ENCODE assay signal across 20 cellular contexts in the genomic region with DNA sequence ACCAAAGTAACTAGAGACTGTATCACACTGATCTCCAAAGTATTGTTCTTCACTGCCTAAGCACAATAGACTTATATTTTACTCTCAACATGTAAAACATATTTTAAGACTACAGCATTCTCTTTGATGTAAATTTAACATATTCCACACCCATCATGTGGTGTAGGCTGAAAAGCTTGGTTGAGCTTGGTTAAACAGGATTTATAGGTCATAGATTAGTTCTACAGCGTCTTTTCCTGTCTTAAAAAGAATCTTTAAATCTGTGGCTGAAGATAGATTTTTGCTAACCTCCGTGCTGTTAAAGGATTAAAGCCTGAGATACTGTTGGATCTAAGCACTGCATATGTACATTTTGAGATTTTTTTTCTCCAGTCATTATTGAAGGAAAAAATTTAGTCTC.
"Had no signal": no experiment of that assay in that cellular context is flagged by ENCODE, and none has a peak within 500 bp of the region (broad histone marks: within the 10 kb centered on the region; RNA-seq: fewer than 3 reads in every experiment).

No MANE protein-coding gene starts in this region.

- H3K4me3 Mint-ChIP-seq: activated CD4-positive, alpha-beta memory T cell treated with anti-CD3 and anti-CD28 coated beads for 36 hours; activated CD8-positive, alpha-beta memory T cell treated with anti-CD3 and anti-CD28 coated beads, Interleukin-2, amount 10 ng/mL, durations not matched to agents 7 days and 5 days; natural killer cell; stimulated activated effector memory CD8-positive, alpha-beta T cell treated with anti-CD3 and anti-CD28 coated beads, Interleukin-12 subunit alpha, Interleukin-12 subunit beta, amount 100 ng/mL, for 72 hours had no signal

- H3K9me3 Mint-ChIP-seq: activated CD4-positive, alpha-beta memory T cell treated with anti-CD3 and anti-CD28 coated beads for 36 hours; natural killer cell; stimulated activated effector memory CD8-positive, alpha-beta T cell treated with anti-CD3 and anti-CD28 coated beads, Interleukin-12 subunit alpha, Interleukin-12 subunit beta, amount 100 ng/mL, for 72 hours had no signal

- H3K27me3 ChIP-seq: brain microvascular endothelial cell, foreskin keratinocyte, hepatocyte, left lung, transverse colon had no signal

- H3K4me3 ChIP-seq: hepatocyte, left lung, transverse colon had no signal

- H3K27ac ChIP-seq: brain microvascular endothelial cell, foreskin keratinocyte, hepatocyte, left lung, transverse colon had no signal

- H3K36me3 ChIP-seq: brain microvascular endothelial cell, left lung, transverse colon had no signal

- H3K9me3 ChIP-seq: left lung, transverse colon had no signal

- H3K4me1 Mint-ChIP-seq: stimulated activated effector memory CD8-positive, alpha-beta T cell treated with anti-CD3 and anti-CD28 coated beads, Interleukin-12 subunit alpha, Interleukin-12 subunit beta, amount 100 ng/mL, for 72 hours had no signal

- DNase-seq: activated CD4-positive, alpha-beta memory T cell treated with anti-CD3 and anti-CD28 coated beads for 36 hours; activated CD4-positive, alpha-beta T cell treated with anti-CD3 and anti-CD28 coated beads for 1 hour; activated CD8-positive, alpha-beta memory T cell treated with anti-CD3 and anti-CD28 coated beads, Interleukin-2, amount 10 ng/mL, durations not matched to agents 7 days and 5 days; activated gamma-delta T cell; activated T-cell treated with anti-CD3 and anti-CD28 coated beads for 4 hours; aorta; brain microvascular endothelial cell; dermis blood vessel endothelial cell; effector CD8-positive, alpha-beta T cell; foreskin keratinocyte; kidney glomerular epithelial cell; left lung; natural killer cell; small intestine; stimulated activated CD4-positive, alpha-beta T cell treated with anti-CD3 and anti-CD28 coated beads, Interleukin-2, amount 100 ng/mL, for 24 hours; T-helper 9 cell; transverse colon had no signal

- H3K4me1 ChIP-seq: foreskin keratinocyte, left lung, transverse colon had no signal

- H3K27me3 Mint-ChIP-seq: activated CD4-positive, alpha-beta memory T cell treated with anti-CD3 and anti-CD28 coated beads for 36 hours; activated CD8-positive, alpha-beta memory T cell treated with anti-CD3 and anti-CD28 coated beads, Interleukin-2, amount 10 ng/mL, durations not matched to agents 7 days and 5 days had no signal

- H3K27ac Mint-ChIP-seq: activated CD8-positive, alpha-beta memory T cell treated with anti-CD3 and anti-CD28 coated beads, Interleukin-2, amount 10 ng/mL, durations not matched to agents 7 days and 5 days; natural killer cell; stimulated activated effector memory CD8-positive, alpha-beta T cell treated with anti-CD3 and anti-CD28 coated beads, Interleukin-12 subunit alpha, Interleukin-12 subunit beta, amount 100 ng/mL, for 72 hours had no signal

- H3K36me3 Mint-ChIP-seq: activated CD4-positive, alpha-beta memory T cell treated with anti-CD3 and anti-CD28 coated beads for 36 hours; activated CD8-positive, alpha-beta memory T cell treated with anti-CD3 and anti-CD28 coated beads, Interleukin-2, amount 10 ng/mL, durations not matched to agents 7 days and 5 days; natural killer cell; stimulated activated effector memory CD8-positive, alpha-beta T cell treated with anti-CD3 and anti-CD28 coated beads, Interleukin-12 subunit alpha, Interleukin-12 subunit beta, amount 100 ng/mL, for 72 hours had no signal

- ATAC-seq: activated CD8-positive, alpha-beta memory T cell treated with anti-CD3 and anti-CD28 coated beads, Interleukin-2, amount 10 ng/mL, durations not matched to agents 7 days and 5 days; foreskin keratinocyte; left lung; natural killer cell; sciatic nerve; stimulated activated effector memory CD8-positive, alpha-beta T cell treated with anti-CD3 and anti-CD28 coated beads, Interleukin-12 subunit alpha, Interleukin-12 subunit beta, amount 100 ng/mL, for 72 hours had no signal
